20 cellular contexts compared by ENCODE assay signal in genomic region chr11:74084796-74085541, GRCh38.
A peak's percentile ranks its signal among the peaks of the same experiment; 100 is the strongest.
DNase-seq lines count a peak whose midpoint lies in the region; ATAC-seq and TF ChIP-seq lines count a peak whose summit lies in the region.
"Had no signal": no experiment of that assay in that cellular context is flagged by ENCODE, and none has a peak within 500 bp of the region (broad histone marks: within the 10 kb centered on the region; RNA-seq: fewer than 3 reads in every experiment).

No MANE protein-coding gene starts in this region.

- H3K9me3 ChIP-seq in MG63 (no peaks in the 10 kb centered on the region), vagina (no peaks in the 10 kb centered on the region)
- H3K9me3 ChIP-seq: lower lobe of right lung, thoracic aorta had no signal

- DNase-seq in Caki2 (ENCODE audit: low read depth) (peak; percentile 23), MG63 (peak; percentile 1), choroid plexus epithelial cell (ENCODE audit: low read depth) (peak; percentile 59), omental fat pad (ENCODE audit: low spot score) (no peak), vagina (ENCODE audit: extremely low spot score in 2 of 2) (no peak), NCI-H1105 treated with DMSO at 0.1 percent for 48 hours (lab: John Stamatoyannopoulos, UW) (no peak), amygdala (lab: John Stamatoyannopoulos, UW) (no peak)
- no peak for DNase-seq in effector CD4-positive, alpha-beta T cell
- DNase-seq: activated B cell treated with CpG ODN at 0.5 μM for 24 hours, activated gamma-delta T cell, DMS 273 treated with DMSO at 0.1 percent for 48 hours, HCEC 1CT, immature natural killer cell, lower lobe of right lung, naive B cell, NCI-H187, NCI-H446, SHP77 had no signal

- H3K4me1 ChIP-seq in vagina, result no peaks in the 10 kb centered on the region
- H3K4me1 ChIP-seq: lower lobe of right lung, parathyroid adenoma had no signal

- TF ChIP-seq CTCF in choroid plexus epithelial cell (conservative IDR thresholded peaks at IDR 0.05; ENCODE audit: low read depth, low read length), result no peak
- no peak for TF ChIP-seq CTCF in omental fat pad (IDR thresholded peaks at IDR 0.05)
- no peak for TF ChIP-seq CTCF in vagina (IDR thresholded peaks at IDR 0.05)

- intact Hi-C loops in vagina (cut with DNase I), result no loop called here

- H3K27me3 ChIP-seq in MG63 (no peaks in the 10 kb centered on the region), vagina (no peaks in the 10 kb centered on the region)

- H3K36me3 ChIP-seq in MG63 (peaks cover 39% of the 10 kb centered on the region), vagina (peaks cover 0 to 30% of the 10 kb centered on the region in 2 donors)

- in situ Hi-C loops in Caki2 (cut with HindIII; ENCODE audit: low pct_unique_long_range_greater_than_20kb, low sequenced_read_pairs), result no loop called here

- ATAC-seq in omental fat pad (ENCODE audit: low FRiP score), result peak; percentile 48

- no peak overlapping the region for H3K27ac ChIP-seq in vagina
- H3K27ac ChIP-seq: lower lobe of right lung, thoracic aorta had no signal

- no peak for TF ChIP-seq POLR2A in vagina (IDR thresholded peaks at IDR 0.05)

- no peak overlapping the region for H3K4me3 ChIP-seq in MG63
- no peak overlapping the region for H3K4me3 ChIP-seq in choroid plexus epithelial cell (ENCODE audit: low read depth, low read length)
- H3K4me3 ChIP-seq in vagina, result no peak overlapping the region
- H3K4me3 ChIP-seq: lower lobe of right lung, thoracic aorta had no signal

Comparison
In these comparisons a context has a peak if more than half of its experiments do, and no peak if none do; other contexts are left out.
1. DNase-seq: peak in Caki2 (single experiment), MG63 (single experiment) and choroid plexus epithelial cell (single experiment); none in omental fat pad (single experiment), vagina (0 of 2), NCI-H1105 treated with DMSO at 0.1 percent for 48 hours (single experiment), effector CD4-positive, alpha-beta T cell (single experiment) and amygdala (0 of 56).